ENCODE assay signal across 13 cellular contexts in genomic region chr4:80587861-80588385, GRCh38.
"Had no signal": no experiment of that assay in that cellular context is flagged by ENCODE, and none has a peak within 500 bp of the region (broad histone marks: within the 10 kb centered on the region; RNA-seq: fewer than 3 reads in every experiment).

No MANE protein-coding gene starts in this region.

- H3K4me1 ChIP-seq: colonic mucosa, gastroesophageal sphincter, upper lobe of left lung had no signal

- H3K27me3 ChIP-seq: colonic mucosa, gastroesophageal sphincter, upper lobe of left lung had no signal

- ATAC-seq: activated T-helper 17 cell treated with anti-CD3 and anti-CD28 coated beads, Interleukin-2, amount 50 U/mL, for 72 hours; gastroesophageal sphincter; WTC11 had no signal

- H3K27ac ChIP-seq: colonic mucosa, gastroesophageal sphincter, upper lobe of left lung had no signal

- DNase-seq: activated CD4-positive, alpha-beta T cell treated with anti-CD3 and anti-CD28 coated beads, Interleukin-2, amount 10 ng/mL, durations not matched to agents 7 days and 5 days; activated CD8-positive, alpha-beta memory T cell treated with anti-CD3 and anti-CD28 coated beads for 24 hours; activated naive CD4-positive, alpha-beta T cell treated with anti-CD3 and anti-CD28 coated beads for 36 hours; caudate nucleus; colonic mucosa; effector CD4-positive, alpha-beta T cell; kidney; stimulated activated CD4-positive, alpha-beta T cell treated with anti-CD3 and anti-CD28 coated beads, Interleukin-4, amount 100 ng/mL, for 1 hour; stimulated activated CD8-positive, alpha-beta memory T cell treated with anti-CD3 and anti-CD28 coated beads, Interleukin-4, amount 100 ng/mL, for 48 hours; upper lobe of left lung had no signal

- H3K4me3 ChIP-seq: colonic mucosa, gastroesophageal sphincter, upper lobe of left lung had no signal

- H3K36me3 ChIP-seq: colonic mucosa, gastroesophageal sphincter, upper lobe of left lung had no signal

- H3K9me3 ChIP-seq: colonic mucosa, gastroesophageal sphincter, upper lobe of left lung had no signal
